Comparison of ENCODE assay signal across 24 cellular contexts in genomic region chr4:142823796-142824195, GRCh38.
"Had no signal": no experiment of that assay in that cellular context is flagged by ENCODE, and none has a peak within 500 bp of the region (broad histone marks: within the 10 kb centered on the region; RNA-seq: fewer than 3 reads in every experiment).

No MANE protein-coding gene starts in this region.

- H3K27me3 ChIP-seq: brain microvascular endothelial cell, cardiac muscle cell, Peyer's patch, SJCRH30 had no signal

- H3K36me3 ChIP-seq: brain microvascular endothelial cell, cardiac muscle cell, Peyer's patch, SJCRH30 had no signal

- H3K9me3 ChIP-seq: Peyer's patch, SJCRH30 had no signal

- H3K4me3 Mint-ChIP-seq: activated CD4-positive, alpha-beta memory T cell treated with anti-CD3 and anti-CD28 coated beads for 36 hours; activated CD4-positive, alpha-beta T cell treated with anti-CD3 and anti-CD28 coated beads, Interleukin-2, amount 10 ng/mL, durations not matched to agents 7 days and 5 days; activated T-cell treated with anti-CD3 and anti-CD28 coated beads, Interleukin-2, amount 50 U/mL, for 4 hours; T-helper 17 cell; WTC11 had no signal

- H3K36me3 Mint-ChIP-seq: WTC11 had no signal

- H3K4me1 ChIP-seq: Peyer's patch had no signal

- H3K9me3 Mint-ChIP-seq: activated T-cell treated with anti-CD3 and anti-CD28 coated beads, Interleukin-2, amount 50 U/mL, for 4 hours; WTC11 had no signal

- H3K27me3 Mint-ChIP-seq: activated CD4-positive, alpha-beta T cell treated with anti-CD3 and anti-CD28 coated beads, Interleukin-2, amount 10 ng/mL, durations not matched to agents 7 days and 5 days had no signal

- H3K27ac ChIP-seq: brain microvascular endothelial cell, cardiac muscle cell, Peyer's patch, RWPE1, SJCRH30 had no signal

- DNase-seq: activated CD4-positive, alpha-beta memory T cell treated with anti-CD3 and anti-CD28 coated beads for 36 hours; activated CD4-positive, alpha-beta T cell treated with anti-CD3 and anti-CD28 coated beads, Interleukin-2, amount 10 ng/mL, durations not matched to agents 7 days and 5 days; activated CD4-positive, CD25-positive, alpha-beta regulatory T cell treated with anti-CD3 and anti-CD28 coated beads, Interleukin-2, amount 50 U/mL, for 72 hours; activated CD8-positive, alpha-beta memory T cell treated with anti-CD3 and anti-CD28 coated beads, Interleukin-2, amount 50 U/mL, for 48 hours; activated T-cell treated with anti-CD3 and anti-CD28 coated beads, Interleukin-2, amount 50 U/mL, for 4 hours; amygdala; Karpas-422; MM.1S; NCI-H1105 treated with DMSO at 0.1 percent for 48 hours; NCI-H1436 treated with DMSO at 0.1 percent for 48 hours; NCI-H187; NCI-H2081; NCI-H510A treated with DMSO at 0.1 percent for 48 hours; NCI-H69; Peyer's patch; Right ventricle myocardium superior; SJCRH30; T-helper 17 cell; T-helper 9 cell had no signal

- H3K27ac Mint-ChIP-seq: activated CD4-positive, alpha-beta memory T cell treated with anti-CD3 and anti-CD28 coated beads for 36 hours; activated CD4-positive, alpha-beta T cell treated with anti-CD3 and anti-CD28 coated beads, Interleukin-2, amount 10 ng/mL, durations not matched to agents 7 days and 5 days; T-helper 17 cell; WTC11 had no signal

- ATAC-seq: K562, T-helper 17 cell, WTC11 had no signal

- H3K4me3 ChIP-seq: cardiac muscle cell, K562, Peyer's patch, SJCRH30 had no signal

- FAIRE-seq: K562 had no signal
